Comparison of ENCODE assay signal across 18 cellular contexts in genomic region chr14:69690042-69690441, GRCh38.
DNase-seq lines count a peak whose midpoint lies in the region; ATAC-seq and TF ChIP-seq lines count a peak whose summit lies in the region.
"Had no signal": no experiment of that assay in that cellular context is flagged by ENCODE, and none has a peak within 500 bp of the region (broad histone marks: within the 10 kb centered on the region; RNA-seq: fewer than 3 reads in every experiment).

No MANE protein-coding gene starts in this region.

- no peaks in the 10 kb centered on the region for H3K9me3 ChIP-seq in BLaER1
- H3K9me3 ChIP-seq: A549, Peyer's patch had no signal

- H3K36me3 Mint-ChIP-seq in activated CD8-positive, alpha-beta memory T cell treated with anti-CD3 and anti-CD28 coated beads, Interleukin-2, amount 10 ng/mL, durations not matched to agents 7 days and 5 days: peaks cover 32% of the 10 kb centered on the region
- peaks cover 35% of the 10 kb centered on the region for H3K36me3 Mint-ChIP-seq in activated B cell treated with CpG ODN at 0.5 μM for 24 hours (ENCODE audit: low read depth)

- no peaks in the 10 kb centered on the region for H3K9me3 Mint-ChIP-seq in activated CD8-positive, alpha-beta memory T cell treated with anti-CD3 and anti-CD28 coated beads, Interleukin-2, amount 10 ng/mL, durations not matched to agents 7 days and 5 days (ENCODE audit: low read depth)
- H3K9me3 Mint-ChIP-seq in activated B cell treated with CpG ODN at 0.5 μM for 24 hours: no peaks in the 10 kb centered on the region
- H3K9me3 Mint-ChIP-seq: CD4-positive, alpha-beta T cell; H9 had no signal

- ATAC-seq in activated CD8-positive, alpha-beta memory T cell treated with anti-CD3 and anti-CD28 coated beads, Interleukin-2, amount 10 ng/mL, durations not matched to agents 7 days and 5 days: no peak
- ATAC-seq in activated B cell treated with CpG ODN at 0.5 μM for 24 hours (ENCODE audit: low read depth) (no peak), HG02981 (IDR thresholded peaks at IDR 0.05; ENCODE audit: unreplicated experiment) (no peak), HG03097 (IDR thresholded peaks at IDR 0.05; ENCODE audit: low FRiP score, unreplicated experiment) (no peak)
- ATAC-seq: A549, GM12878 had no signal

- peaks cover 79% of the 10 kb centered on the region for H3K4me1 Mint-ChIP-seq in activated CD8-positive, alpha-beta memory T cell treated with anti-CD3 and anti-CD28 coated beads, Interleukin-2, amount 10 ng/mL, durations not matched to agents 7 days and 5 days
- peaks cover 76% of the 10 kb centered on the region for H3K4me1 Mint-ChIP-seq in activated B cell treated with CpG ODN at 0.5 μM for 24 hours

- no peaks in the 10 kb centered on the region for H3K36me3 ChIP-seq in BLaER1
- H3K36me3 ChIP-seq: Peyer's patch had no signal

- H3K27ac Mint-ChIP-seq in activated CD8-positive, alpha-beta memory T cell treated with anti-CD3 and anti-CD28 coated beads, Interleukin-2, amount 10 ng/mL, durations not matched to agents 7 days and 5 days: peak overlapping the region; percentile 5
- peak overlapping the region; percentile 46 for H3K27ac Mint-ChIP-seq in activated B cell treated with CpG ODN at 0.5 μM for 24 hours
- H3K27ac Mint-ChIP-seq: CD4-positive, alpha-beta T cell had no signal

- H3K9ac ChIP-seq in BLaER1: peak overlapping the region; percentile 43; the same call in 1 of the 2 replicates

- no peak for DNase-seq in activated CD8-positive, alpha-beta memory T cell treated with anti-CD3 and anti-CD28 coated beads, Interleukin-2, amount 10 ng/mL, durations not matched to agents 7 days and 5 days
- no peak for DNase-seq in activated CD8-positive, alpha-beta memory T cell treated with anti-CD3 and anti-CD28 coated beads, Interleukin-2, amount 50 U/mL, for 48 hours
- DNase-seq in activated B cell treated with CpG ODN at 0.5 μM for 24 hours (no peak), posterior vena cava (ENCODE audit: low spot score) (peak; percentile 23)
- DNase-seq: CD4-positive, alpha-beta T cell; DMS79; H9; MV-4-11; NCI-H1417 treated with DMSO at 0.1 percent for 48 hours; NCI-H2029 treated with DMSO at 0.1 percent for 48 hours; NCI-H510A; NCI-H82; Peyer's patch had no signal

- H3K4me3 Mint-ChIP-seq in activated CD8-positive, alpha-beta memory T cell treated with anti-CD3 and anti-CD28 coated beads, Interleukin-2, amount 10 ng/mL, durations not matched to agents 7 days and 5 days: no peak overlapping the region
- H3K4me3 Mint-ChIP-seq in activated B cell treated with CpG ODN at 0.5 μM for 24 hours: no peak overlapping the region
- H3K4me3 Mint-ChIP-seq: CD4-positive, alpha-beta T cell; H9 had no signal

- H3K27me3 ChIP-seq in BLaER1: no peaks in the 10 kb centered on the region
- H3K27me3 ChIP-seq: Peyer's patch had no signal

- H3K4me3 ChIP-seq in BLaER1: no peak overlapping the region
- H3K4me3 ChIP-seq: A549, GM12878, Peyer's patch had no signal

- intact Hi-C loops in activated B cell treated with CpG ODN at 0.5 μM for 24 hours (cut with micrococcal nuclease) (no loop called here), posterior vena cava (cut with DNase I) (no loop called here)

- peak overlapping the region; percentile 75 for H3K4me2 ChIP-seq in BLaER1
- H3K4me2 ChIP-seq: A549 had no signal

- H3K27ac ChIP-seq in BLaER1: peak overlapping the region; percentile 87
- H3K27ac ChIP-seq: A549, Peyer's patch had no signal

- TF ChIP-seq CTCF in activated B cell treated with CpG ODN at 0.5 μM for 24 hours (IDR thresholded peaks at IDR 0.05): no peak

- POLR2A ChIA-PET in activated B cell treated with CpG ODN at 0.5 μM for 24 hours (lab: Charles Lee): no interaction called here

- peaks cover 100% of the 10 kb centered on the region for H3K4me1 ChIP-seq in BLaER1

- H4K20me1 ChIP-seq in BLaER1: no peaks in the 10 kb centered on the region

- CTCF ChIA-PET in activated CD8-positive, alpha-beta memory T cell treated with anti-CD3 and anti-CD28 coated beads, Interleukin-2, amount 10 ng/mL, durations not matched to agents 7 days and 5 days (lab: Charles Lee): no interaction called here
- CTCF ChIA-PET in activated B cell treated with CpG ODN at 0.5 μM for 24 hours (lab: Charles Lee): no interaction called here

- H3K27me3 Mint-ChIP-seq in activated CD8-positive, alpha-beta memory T cell treated with anti-CD3 and anti-CD28 coated beads, Interleukin-2, amount 10 ng/mL, durations not matched to agents 7 days and 5 days: no peaks in the 10 kb centered on the region
- H3K27me3 Mint-ChIP-seq in activated B cell treated with CpG ODN at 0.5 μM for 24 hours: no peaks in the 10 kb centered on the region
- H3K27me3 Mint-ChIP-seq: CD4-positive, alpha-beta T cell had no signal
